9 cellular contexts compared by ENCODE assay signal in genomic region chr17:63930951-63931575, GRCh38. TPM values are rescaled to one million over a fixed set of nuclear protein-coding genes. Genes with fewer than 3 reads are reported as not detected.
A peak's percentile ranks its signal among the peaks of the same experiment; 100 is the strongest.
DNase-seq lines count a peak whose midpoint lies in the region; ATAC-seq and TF ChIP-seq lines count a peak whose summit lies in the region.
"Had no signal": no experiment of that assay in that cellular context is flagged by ENCODE, and none has a peak within 500 bp of the region (broad histone marks: within the 10 kb centered on the region; RNA-seq: fewer than 3 reads in every experiment).

No MANE protein-coding gene starts in this region.

- peak; percentile 66 for DNase-seq in ELF-1 (ENCODE audit: low read depth, low spot score)
- peak; percentile 67 for DNase-seq in activated CD4-positive, alpha-beta T cell treated with anti-CD3 and anti-CD28 coated beads for 48 hours
- no peak for DNase-seq in esophagus muscularis mucosa (ENCODE audit: extremely low spot score)
- peak; percentile 97 for DNase-seq in spleen
- DNase-seq in GF-D8 (lab: John Stamatoyannopoulos, UW), result no peak
- no peak for DNase-seq in foreskin keratinocyte

- intact Hi-C loops in esophagus muscularis mucosa (cut with DNase I), result no loop called here
- intact Hi-C loops in spleen (cut with DNase I; ENCODE audit: low total_unique reads), result no loop called here

- TF ChIP-seq CTCF in esophagus muscularis mucosa (IDR thresholded peaks at IDR 0.05) (no peak), spleen (IDR thresholded peaks at IDR 0.05 in 8 of 11, conservative IDR thresholded peaks at IDR 0.05 in 3 of 11) (no peak), foreskin keratinocyte (conservative IDR thresholded peaks at IDR 0.05) (no peak)

- peaks cover 5 to 20% (median 16%) of the 10 kb centered on the region in 4 donors for H3K4me1 ChIP-seq in esophagus muscularis mucosa
- H3K4me1 ChIP-seq in spleen, result peaks cover 37 to 97% (median 83%) of the 10 kb centered on the region in 6 donors
- no peaks in the 10 kb centered on the region for H3K4me1 ChIP-seq in foreskin keratinocyte

- WGBS in esophagus muscularis mucosa, result 62% methylated on average over 16 of the region's 16 CpGs
- whole genome bisulfite sequencing in spleen, 5 donors, result 18 to 26% (median 21%) methylated on average over 6 to 16 of the region's 16 CpGs

- no peak for TF ChIP-seq POLR2A in esophagus muscularis mucosa (IDR thresholded peaks at IDR 0.05; ENCODE audit: low read depth)
- TF ChIP-seq POLR2A in spleen (IDR thresholded peaks at IDR 0.05), result no peak

- H3K27ac ChIP-seq in esophagus muscularis mucosa (replicated peaks in 1 of 4), result peak overlapping the region; percentile 35 to 64 (median 42)
- H3K27ac ChIP-seq in spleen, result peak overlapping the region; percentile 80 to 94 (median 86)
- no peak overlapping the region for H3K27ac ChIP-seq in foreskin keratinocyte

- peaks cover 0 to 13% (median 0%) of the 10 kb centered on the region in 4 donors for H3K36me3 ChIP-seq in esophagus muscularis mucosa
- peaks cover 0 to 41% (median 19%) of the 10 kb centered on the region in 6 donors for H3K36me3 ChIP-seq in spleen

- H3K27me3 ChIP-seq in esophagus muscularis mucosa, result no peaks in the 10 kb centered on the region
- H3K27me3 ChIP-seq in spleen (replicated peaks in 1 of 7), result no peaks in the 10 kb centered on the region
- peaks cover 12% of the 10 kb centered on the region for H3K27me3 ChIP-seq in foreskin keratinocyte

- ATAC-seq in HG02840 (IDR thresholded peaks at IDR 0.05; ENCODE audit: low FRiP score, unreplicated experiment) (peak; percentile 38), GM18502 (IDR thresholded peaks at IDR 0.05; ENCODE audit: poor library complexity, unreplicated experiment) (no peak), foreskin keratinocyte (no peak)

- H3K9me3 ChIP-seq in esophagus muscularis mucosa (no peaks in the 10 kb centered on the region), spleen (no peaks in the 10 kb centered on the region)

- H3K4me3 ChIP-seq in esophagus muscularis mucosa (peak overlapping the region in 3 of 4 donors; percentile 5 to 30 (median 10)), spleen (peak overlapping the region; percentile 51 to 95 (median 72))

- no peak for TF ChIP-seq EP300 in esophagus muscularis mucosa (IDR thresholded peaks at IDR 0.05)

RNA-seq across cellular contexts. Expression of gene CD79B, which starts 1.1 kb away (rescaled TPM):
- total RNA-seq in esophagus muscularis mucosa (1 to 10 TPM; 2.1 to 6.1 (median 5.8) TPM), spleen (100 to 1,000 TPM; 149 to 226 (median 192) TPM), foreskin keratinocyte (not detected in 2 replicates)
- polyA plus RNA-seq in spleen (100 to 1,000 TPM; 386 to 659 (median 624) TPM), foreskin keratinocyte (not detected in 2 replicates)
- total RNA-seq: bronchial epithelial cell had no signal

RNA-seq across cellular contexts. Expression of gene GH1, which starts 12.4 kb away (rescaled TPM):
- total RNA-seq in esophagus muscularis mucosa (not detected), spleen (1 to 10 TPM in 2 of 7 donors, under 1 TPM in 3, not detected in 2; 0.47 to 1.4 (median 0.79) TPM), foreskin keratinocyte (not detected in 2 replicates)
- polyA plus RNA-seq in spleen (1 to 10 TPM in 1 of 3 donors, under 1 TPM in 2; 0.29 to 1.5 (median 0.65) TPM), foreskin keratinocyte (not detected in 2 replicates)
- total RNA-seq: bronchial epithelial cell had no signal

RNA-seq across cellular contexts. Expression of gene CSHL1, which starts 20.0 kb away (rescaled TPM):
- total RNA-seq in esophagus muscularis mucosa (not detected), spleen (not detected), foreskin keratinocyte (not detected in 2 replicates)
- polyA plus RNA-seq in spleen (under 1 TPM in 1 of 3 donors, not detected in 2; 0.06 TPM), foreskin keratinocyte (not detected in 2 replicates)
- total RNA-seq: bronchial epithelial cell had no signal

RNA-seq across cellular contexts. Expression of gene CSH1, which starts 34.7 kb away (rescaled TPM):
- total RNA-seq in esophagus muscularis mucosa (not detected), spleen (not detected), foreskin keratinocyte (not detected in 2 replicates)
- polyA plus RNA-seq in spleen (not detected), foreskin keratinocyte (not detected in 2 replicates)
- total RNA-seq: bronchial epithelial cell had no signal

RNA-seq across cellular contexts. Expression of gene SCN4A, which starts 41.7 kb away (rescaled TPM):
- under 1 TPM; under 0.01 to 0.71 (median 0.20) TPM for total RNA-seq in esophagus muscularis mucosa
- 1 to 10 TPM in 5 of 7 donors, under 1 TPM in 2; 0.54 to 4.0 (median 1.3) TPM for total RNA-seq in spleen
- polyA plus RNA-seq in spleen, result under 1 TPM; 0.14 to 0.70 (median 0.26) TPM
- total RNA-seq in foreskin keratinocyte, result not detected in 2 replicates
- polyA plus RNA-seq in foreskin keratinocyte, result not detected in 2 replicates

Comparison
In these comparisons a context has a peak if more than half of its experiments do, and no peak if none do; other contexts are left out.
1. DNase-seq: peak in ELF-1 (single experiment), activated CD4-positive, alpha-beta T cell treated with anti-CD3 and anti-CD28 coated beads for 48 hours (single experiment) and spleen (single experiment); none in esophagus muscularis mucosa (single experiment), GF-D8 (single experiment) and foreskin keratinocyte (0 of 2).
2. RNA of gene CD79B, which starts 1.1 kb away (total RNA-seq): 149 to 226 TPM in spleen; 2.1 to 6.1 TPM in esophagus muscularis mucosa and not detected in foreskin keratinocyte; every median in the first group is over 10 times any median in the second.